Comparison of ENCODE assay signal across 24 cellular contexts in the genomic region with DNA sequence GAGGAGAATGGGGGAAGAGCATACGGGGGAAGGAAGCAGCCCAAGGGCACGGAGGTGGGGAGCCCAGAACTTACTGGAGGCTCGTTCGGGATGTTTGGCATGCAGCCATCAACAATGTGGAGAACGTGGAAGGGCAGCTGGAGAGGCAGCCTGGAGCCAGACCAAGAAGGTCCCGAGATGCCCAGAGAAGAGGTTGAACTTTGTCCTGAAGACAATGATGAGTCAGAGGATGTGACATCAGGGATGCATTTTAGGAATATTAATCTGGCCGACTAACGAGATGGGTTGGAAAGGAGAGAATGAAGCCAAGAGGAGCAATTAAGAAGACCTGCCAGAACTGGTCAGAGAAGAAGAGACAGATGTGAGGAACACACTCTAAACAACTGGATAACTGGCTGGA.
DNase-seq lines count a peak whose midpoint lies in the region; ATAC-seq and TF ChIP-seq lines count a peak whose summit lies in the region.
"Had no signal": no experiment of that assay in that cellular context is flagged by ENCODE, and none has a peak within 500 bp of the region (broad histone marks: within the 10 kb centered on the region; RNA-seq: fewer than 3 reads in every experiment).

No MANE protein-coding gene starts in this region.

- TF ChIP-seq POLR2A in esophagus muscularis mucosa (IDR thresholded peaks at IDR 0.05; ENCODE audit: low read depth) = no peak

- no peaks in the 10 kb centered on the region for H3K27me3 ChIP-seq in esophagus muscularis mucosa
- H3K27me3 ChIP-seq: heart right ventricle, spleen had no signal

- H3K4me1 ChIP-seq in esophagus muscularis mucosa = peaks cover 0 to 18% (median 12%) of the 10 kb centered on the region in 4 donors
- H3K4me1 ChIP-seq: Caco-2, spleen had no signal

- no peak overlapping the region for H3K27ac ChIP-seq in esophagus muscularis mucosa (replicated peaks in 1 of 4)
- H3K27ac ChIP-seq: heart right ventricle, psoas muscle, spleen had no signal

- no peak for ATAC-seq in sciatic nerve
- ATAC-seq in left lobe of liver = no peak
- ATAC-seq: activated T-helper 17 cell treated with anti-CD3 and anti-CD28 coated beads, Interleukin-2, amount 50 U/mL, for 72 hours; heart right ventricle; mucosa of descending colon; psoas muscle had no signal

- TF ChIP-seq EP300 in esophagus muscularis mucosa (IDR thresholded peaks at IDR 0.05) = no peak

- intact Hi-C loops in sciatic nerve (cut with DNase I) = no loop called here
- intact Hi-C loops in esophagus muscularis mucosa (cut with DNase I) = no loop called here

- H3K4me3 ChIP-seq in cardiac fibroblast (replicated peaks in 1 of 2; ENCODE audit: low read depth in 2 of 2, low read length in 2 of 2) (no peak overlapping the region), esophagus muscularis mucosa (no peak overlapping the region)
- H3K4me3 ChIP-seq: heart right ventricle, mucosa of descending colon, psoas muscle, spleen had no signal

- TF ChIP-seq CTCF in cardiac fibroblast (IDR thresholded peaks at IDR 0.05; ENCODE audit: low read depth, low read length) (no peak), esophagus muscularis mucosa (IDR thresholded peaks at IDR 0.05) (no peak)

- H3K9me3 ChIP-seq in esophagus muscularis mucosa = peaks cover 0 to 9% (median 0%) of the 10 kb centered on the region in 4 donors
- H3K9me3 ChIP-seq: psoas muscle had no signal

- no peaks in the 10 kb centered on the region for H3K36me3 ChIP-seq in esophagus muscularis mucosa
- H3K36me3 ChIP-seq: heart right ventricle, spleen had no signal

- 69% methylated on average over 8 of the region's 8 CpGs for WGBS in esophagus muscularis mucosa

- DNase-seq in EH (ENCODE audit: low read depth) = peak; percentile 49
- DNase-seq in HT1080 (ENCODE audit: low read depth) = peak; percentile 34
- DNase-seq in cardiac fibroblast (ENCODE audit: low read depth in 2 of 2) = peak; percentile 5 to 9
- DNase-seq in sciatic nerve (ENCODE audit: low spot score) = peak; percentile 60
- no peak for DNase-seq in HuH-7 (ENCODE audit: low spot score)
- no peak for DNase-seq in esophagus muscularis mucosa (ENCODE audit: extremely low spot score)
- DNase-seq in left lobe of liver (ENCODE audit: low spot score) = no peak
- no peak for DNase-seq in NAMALWA (ENCODE audit: low spot score)
- DNase-seq: activated CD4-positive, alpha-beta T cell treated with anti-CD3 and anti-CD28 coated beads, Interleukin-2, amount 10 ng/mL, durations not matched to agents 24 days and 14 days; Caco-2; GF-D8; H7; heart right ventricle; immature natural killer cell; mucosa of descending colon; NCI-H1436 treated with DMSO at 0.1 percent for 48 hours; NCI-H2171; NCI-H526; Right ventricle myocardium superior; spleen; stimulated activated CD4-positive, alpha-beta T cell treated with anti-CD3 and anti-CD28 coated beads, Interleukin-4, amount 100 ng/mL, for 24 hours; SW 1271 had no signal

Comparison
In these comparisons a context has a peak if more than half of its experiments do, and no peak if none do; other contexts are left out.
1. DNase-seq: peak in EH (single experiment), HT1080 (single experiment), cardiac fibroblast (2 of 2) and sciatic nerve (single experiment); none in HuH-7 (single experiment), esophagus muscularis mucosa (single experiment), left lobe of liver (single experiment) and NAMALWA (single experiment).